ENCODE assay signal across 1 cellular context in genomic region chr10:95693668-95694534, GRCh38.
TF ChIP-seq lines count a peak whose summit lies in the region.

Gene TCTN3, minus strand, starts transcription at chr10:95693927. Its CDS starts 28 bp downstream, at chr10:95693899.

TF ChIP-seq in SK-N-SH treated with all-trans-retinoic acid at 6 μM for 48 hours, 23 proteins besides CTCF, POLR2A, EP300 and RAD21 (continued from another document):
- TF ChIP-seq PATZ1 (CRISPR knock-in tag; IDR thresholded peaks at IDR 0.05; ENCODE audit: borderline replicate concordance): no peak
- no peak for TF ChIP-seq ARNTL (CRISPR knock-in tag; IDR thresholded peaks at IDR 0.05; ENCODE audit: borderline replicate concordance, low read depth)
